8 cellular contexts compared by ENCODE assay signal in the genomic region with DNA sequence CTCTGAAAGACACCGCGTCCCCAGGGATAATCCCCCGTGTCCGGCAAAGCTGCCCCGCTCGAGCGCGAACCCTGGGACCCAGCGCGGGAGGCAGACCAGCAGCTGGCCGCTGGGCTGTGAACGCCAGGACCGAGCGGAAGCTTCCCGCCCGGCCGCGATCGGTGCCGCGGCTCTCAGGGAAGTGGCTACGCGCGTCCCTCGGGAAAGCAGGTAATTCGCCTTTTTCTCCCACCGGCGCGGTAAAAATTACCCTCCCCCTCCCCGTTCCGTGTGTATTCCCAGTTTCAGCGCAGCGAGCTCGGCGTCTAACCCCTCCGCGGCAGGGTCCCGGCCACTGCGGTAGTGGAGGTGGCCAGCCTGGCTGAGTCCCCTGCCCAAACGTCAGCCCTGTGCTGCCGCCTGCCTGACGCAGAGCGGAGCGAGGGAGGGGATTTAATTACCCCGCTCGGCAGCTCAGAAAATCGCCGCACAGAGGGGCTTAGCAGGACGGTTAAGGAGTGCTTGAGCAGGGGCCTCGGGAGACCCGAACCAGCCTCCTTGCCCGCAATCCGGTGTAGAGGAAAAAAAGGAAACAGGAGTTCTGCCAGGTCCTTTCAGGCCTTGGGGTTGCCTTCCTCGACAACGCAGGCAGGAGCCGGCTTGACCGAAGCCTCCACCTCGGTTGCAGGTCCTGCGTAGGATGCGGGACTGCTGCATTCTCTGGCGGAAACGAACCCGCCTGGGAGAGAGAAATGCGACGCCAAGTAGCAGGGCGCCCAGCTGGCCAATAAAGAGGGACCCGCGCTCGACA. TPM values are rescaled to one million over a fixed set of nuclear protein-coding genes. Genes with fewer than 3 reads are reported as not detected.
DNase-seq lines count a peak whose midpoint lies in the region; ATAC-seq and TF ChIP-seq lines count a peak whose summit lies in the region.

No MANE protein-coding gene starts in this region.

- peaks cover 100% of the 10 kb centered on the region for H3K27me3 ChIP-seq in upper lobe of right lung

- no peak overlapping the region for H3K27ac Mint-ChIP-seq in memory B cell

- intact Hi-C loops in upper lobe of right lung (cut with DNase I), result loop anchor here (10.0 kb wide), 1 partner anchor 85 kb away; no protein-coding TSS in a partner anchor

- peak; percentile 23 for DNase-seq in NCI-H345 (lab: John Stamatoyannopoulos, UW)
- DNase-seq in NCI-H345 treated with DMSO at 0.1 percent for 48 hours (lab: John Stamatoyannopoulos, UW; ENCODE audit: unreplicated experiment), result no peak
- DNase-seq in NCI-H82 (lab: John Stamatoyannopoulos, UW), result peak; percentile 88
- DNase-seq in choroid plexus epithelial cell (ENCODE audit: low read depth), result peak; percentile 13
- DNase-seq in memory B cell (ENCODE audit: low spot score in 2 of 2), result peak in 1 of 2 donors; percentile 9
- peak; percentile 69 for DNase-seq in upper lobe of right lung
- no peak for DNase-seq in HCEC 1CT

- H3K4me1 ChIP-seq in upper lobe of right lung, result peaks cover 36% of the 10 kb centered on the region

- H3K27ac ChIP-seq in upper lobe of right lung, result peak overlapping the region; percentile 85

- H3K9me3 Mint-ChIP-seq in memory B cell, result no peaks in the 10 kb centered on the region

- no peak for ATAC-seq in memory B cell (ENCODE audit: low read depth)
- peak; percentile 2 for ATAC-seq in upper lobe of right lung
- no peak for ATAC-seq in HG03378 (IDR thresholded peaks at IDR 0.05; ENCODE audit: unreplicated experiment)

- TF ChIP-seq CTCF in choroid plexus epithelial cell (conservative IDR thresholded peaks at IDR 0.05; ENCODE audit: low read depth, low read length) (no peak), upper lobe of right lung (IDR thresholded peaks at IDR 0.05) (no peak)

- no peaks in the 10 kb centered on the region for H3K36me3 Mint-ChIP-seq in memory B cell

- peaks cover 35% of the 10 kb centered on the region for H3K27me3 Mint-ChIP-seq in memory B cell

- H3K36me3 ChIP-seq in upper lobe of right lung, result no peaks in the 10 kb centered on the region

- H3K4me3 ChIP-seq in choroid plexus epithelial cell (ENCODE audit: low read depth, low read length), result peak overlapping the region; percentile 14
- H3K4me3 ChIP-seq in upper lobe of right lung, result peak overlapping the region; percentile 60

- peak overlapping the region; percentile 80 for H3K4me3 Mint-ChIP-seq in memory B cell

- H3K9me3 ChIP-seq in upper lobe of right lung, result no peaks in the 10 kb centered on the region

- H3K4me1 Mint-ChIP-seq in memory B cell, result peaks cover 22% of the 10 kb centered on the region

RNA-seq across cellular contexts. Expression of a gene that starts 2.9 kb away (rescaled TPM):
- total RNA-seq in upper lobe of right lung, result 86.6 TPM

RNA-seq across cellular contexts. Expression of a gene that starts 23.4 kb away (rescaled TPM):
- total RNA-seq in upper lobe of right lung, result not detected

Comparison
In these comparisons a context has a peak if more than half of its experiments do, and no peak if none do; other contexts are left out.
1. DNase-seq: peak in NCI-H345 (single experiment), NCI-H82 (single experiment), choroid plexus epithelial cell (single experiment) and upper lobe of right lung (single experiment); none in NCI-H345 treated with DMSO at 0.1 percent for 48 hours (single experiment) and HCEC 1CT (single experiment).